In the genomic region with DNA sequence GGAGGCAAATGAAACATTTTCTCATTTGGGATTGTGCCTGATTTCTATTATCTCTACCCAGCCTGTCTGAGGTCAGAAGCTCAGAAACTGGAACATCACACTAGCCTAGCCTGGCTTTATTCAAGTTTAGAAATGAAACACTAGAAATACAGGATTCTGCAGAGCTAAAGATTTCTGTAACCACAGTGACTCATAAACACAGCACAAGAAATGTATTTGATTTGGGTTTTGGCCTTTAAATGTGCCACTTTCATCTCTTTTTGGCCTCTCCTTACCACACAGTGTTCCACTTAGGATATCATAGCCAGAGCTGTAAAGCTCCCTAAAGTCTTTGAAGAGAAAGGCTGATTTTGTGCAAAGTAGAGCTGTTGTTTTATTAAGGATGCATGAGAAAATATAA, we compare ENCODE assay signal across 22 cellular contexts.
DNase-seq lines count a peak whose midpoint lies in the region; ATAC-seq and TF ChIP-seq lines count a peak whose summit lies in the region.
"Had no signal": no experiment of that assay in that cellular context is flagged by ENCODE, and none has a peak within 500 bp of the region (broad histone marks: within the 10 kb centered on the region; RNA-seq: fewer than 3 reads in every experiment).

No MANE protein-coding gene starts in this region.

- H3K36me3 ChIP-seq in GM23248 (ENCODE audit: low read depth), result no peaks in the 10 kb centered on the region
- H3K36me3 ChIP-seq in endodermal cell (ENCODE audit: control insufficient read depth, insufficient read depth, low read length), result no peaks in the 10 kb centered on the region
- H3K36me3 ChIP-seq: HAP-1, upper lobe of left lung had no signal

- no peak for TF ChIP-seq CTCF in endodermal cell (conservative IDR thresholded peaks at IDR 0.05)
- no peak for TF ChIP-seq CTCF in WTC11 (IDR thresholded peaks at IDR 0.05)
- TF ChIP-seq CTCF in activated CD8-positive, alpha-beta T cell treated with anti-CD3 and anti-CD28 coated beads for 36 hours (IDR thresholded peaks at IDR 0.05), result no peak

- H3F3A ChIP-seq in GM23248 (ENCODE audit: insufficient read depth), result no peaks in the 10 kb centered on the region

- ATAC-seq in sciatic nerve (peak; percentile 39), HG03432 (IDR thresholded peaks at IDR 0.05; ENCODE audit: unreplicated experiment) (no peak), WTC11 (no peak)
- no peak for ATAC-seq in activated CD8-positive, alpha-beta T cell treated with anti-CD3 and anti-CD28 coated beads for 36 hours
- ATAC-seq: activated CD4-positive, CD25-positive, alpha-beta regulatory T cell treated with anti-CD3 and anti-CD28 coated beads, Interleukin-2, amount 50 U/mL, for 24 hours; stimulated activated naive CD8-positive, alpha-beta T cell treated with anti-CD3 and anti-CD28 coated beads, Interleukin-15, amount 100 ng/mL, for 72 hours had no signal

- H3K4me3 ChIP-seq in GM23248 (no peak overlapping the region), endodermal cell (ENCODE audit: low read length) (no peak overlapping the region)
- H3K4me3 ChIP-seq: HAP-1, upper lobe of left lung had no signal

- no peaks in the 10 kb centered on the region for H4K20me1 ChIP-seq in GM23248 (ENCODE audit: insufficient read depth)

- H3K9me3 Mint-ChIP-seq in endodermal cell (no peaks in the 10 kb centered on the region), WTC11 (no peaks in the 10 kb centered on the region)
- H3K9me3 Mint-ChIP-seq in activated CD8-positive, alpha-beta T cell treated with anti-CD3 and anti-CD28 coated beads for 36 hours, result no peaks in the 10 kb centered on the region
- H3K9me3 Mint-ChIP-seq: activated naive CD4-positive, alpha-beta T cell treated with anti-CD3 and anti-CD28 coated beads, Interleukin-2, amount 50 U/mL, for 24 hours; stimulated activated naive CD8-positive, alpha-beta T cell treated with anti-CD3 and anti-CD28 coated beads, Interleukin-15, amount 100 ng/mL, for 72 hours had no signal

- intact Hi-C loops in sciatic nerve (cut with DNase I), result no loop called here
- intact Hi-C loops in activated CD8-positive, alpha-beta T cell treated with anti-CD3 and anti-CD28 coated beads for 36 hours (cut with micrococcal nuclease), result no loop called here

- no peaks in the 10 kb centered on the region for H3K79me2 ChIP-seq in GM23248 (ENCODE audit: insufficient read depth)

- POLR2A ChIA-PET in WTC11 (lab: Charles Lee), result no interaction called here
- POLR2A ChIA-PET in activated CD8-positive, alpha-beta T cell treated with anti-CD3 and anti-CD28 coated beads for 36 hours (lab: Charles Lee), result no interaction called here

- no peak overlapping the region for H3K27ac Mint-ChIP-seq in endodermal cell
- H3K27ac Mint-ChIP-seq in WTC11, result no peak overlapping the region
- H3K27ac Mint-ChIP-seq in activated CD8-positive, alpha-beta T cell treated with anti-CD3 and anti-CD28 coated beads for 36 hours, result no peak overlapping the region
- H3K27ac Mint-ChIP-seq: activated naive CD4-positive, alpha-beta T cell treated with anti-CD3 and anti-CD28 coated beads, Interleukin-2, amount 50 U/mL, for 24 hours; stimulated activated naive CD8-positive, alpha-beta T cell treated with anti-CD3 and anti-CD28 coated beads, Interleukin-15, amount 100 ng/mL, for 72 hours had no signal

- H3K9me3 ChIP-seq in GM23248 (ENCODE audit: low read depth) (no peaks in the 10 kb centered on the region), endodermal cell (ENCODE audit: control insufficient read depth, low read length) (no peaks in the 10 kb centered on the region)
- H3K9me3 ChIP-seq: HAP-1, SK-N-SH, upper lobe of left lung had no signal

- H3K9me2 ChIP-seq in GM23248 (ENCODE audit: insufficient read depth), result no peaks in the 10 kb centered on the region
- H3K9me2 ChIP-seq: SK-N-SH had no signal

- no peak overlapping the region for H2AFZ ChIP-seq in GM23248

- DNase-seq in GM23248 (peak; percentile 27), LHCN-M2 (ENCODE audit: low read depth) (peak; percentile 12), endodermal cell (no peak), sciatic nerve (ENCODE audit: low spot score) (no peak), NK-92 (lab: John Stamatoyannopoulos, UW; ENCODE audit: unreplicated experiment) (no peak), WTC11 (ENCODE audit: low spot score) (no peak)
- no peak for DNase-seq in activated CD8-positive, alpha-beta T cell treated with anti-CD3 and anti-CD28 coated beads for 36 hours
- DNase-seq: activated T-cell treated with anti-CD3 and anti-CD28 coated beads, Interleukin-2, amount 50 U/mL, for 48 hours; AML-193; erythroblast; MV-4-11; NCI-H187 treated with DMSO at 0.1 percent for 48 hours; NCI-H226; right cardiac atrium; SK-N-SH; stimulated activated naive CD8-positive, alpha-beta T cell treated with anti-CD3 and anti-CD28 coated beads, Interleukin-15, amount 100 ng/mL, for 72 hours; T-helper 9 cell; upper lobe of left lung had no signal

- H3K4me1 Mint-ChIP-seq in endodermal cell (peaks cover 9% of the 10 kb centered on the region), WTC11 (peaks cover 3% of the 10 kb centered on the region; the same call in 1 of the 2 replicates)
- no peaks in the 10 kb centered on the region for H3K4me1 Mint-ChIP-seq in activated CD8-positive, alpha-beta T cell treated with anti-CD3 and anti-CD28 coated beads for 36 hours (ENCODE audit: low read depth)
- H3K4me1 Mint-ChIP-seq: activated naive CD4-positive, alpha-beta T cell treated with anti-CD3 and anti-CD28 coated beads, Interleukin-2, amount 50 U/mL, for 24 hours; stimulated activated naive CD8-positive, alpha-beta T cell treated with anti-CD3 and anti-CD28 coated beads, Interleukin-15, amount 100 ng/mL, for 72 hours had no signal

- CTCF ChIA-PET in WTC11 (lab: Charles Lee), result interaction anchor here (1.2 to 3.0 kb wide), 6 partner anchors 9 to 248 kb away, joined by 3 to 13 read pairs (median 6); no protein-coding TSS in a partner anchor
- CTCF ChIA-PET in activated CD8-positive, alpha-beta T cell treated with anti-CD3 and anti-CD28 coated beads for 36 hours (lab: Charles Lee), result interaction anchor here (1.3 kb wide), 1 partner anchor 142 kb away, joined by 3 read pairs; no protein-coding TSS in a partner anchor

- H3K4me3 Mint-ChIP-seq in endodermal cell (no peak overlapping the region), WTC11 (no peak overlapping the region)
- H3K4me3 Mint-ChIP-seq in activated CD8-positive, alpha-beta T cell treated with anti-CD3 and anti-CD28 coated beads for 36 hours, result no peak overlapping the region
- H3K4me3 Mint-ChIP-seq: activated naive CD4-positive, alpha-beta T cell treated with anti-CD3 and anti-CD28 coated beads, Interleukin-2, amount 50 U/mL, for 24 hours; stimulated activated naive CD8-positive, alpha-beta T cell treated with anti-CD3 and anti-CD28 coated beads, Interleukin-15, amount 100 ng/mL, for 72 hours had no signal

- no peak overlapping the region for H3K4me2 ChIP-seq in GM23248 (ENCODE audit: unreplicated experiment)
- H3K4me2 ChIP-seq: SK-N-SH had no signal

- H3K27me3 Mint-ChIP-seq in endodermal cell (ENCODE audit: insufficient read depth) (peaks cover 6% of the 10 kb centered on the region), WTC11 (ENCODE audit: low read depth) (no peaks in the 10 kb centered on the region)
- H3K27me3 Mint-ChIP-seq in activated CD8-positive, alpha-beta T cell treated with anti-CD3 and anti-CD28 coated beads for 36 hours, result no peaks in the 10 kb centered on the region
- H3K27me3 Mint-ChIP-seq: activated naive CD4-positive, alpha-beta T cell treated with anti-CD3 and anti-CD28 coated beads, Interleukin-2, amount 50 U/mL, for 24 hours had no signal

- H3K27ac ChIP-seq in GM23248, result no peak overlapping the region
- peak overlapping the region; percentile 34 for H3K27ac ChIP-seq in endodermal cell (ENCODE audit: low read depth, low read length)
- H3K27ac ChIP-seq: upper lobe of left lung had no signal

- no peak overlapping the region for H3K9ac ChIP-seq in GM23248
- no peak overlapping the region for H3K9ac ChIP-seq in endodermal cell (ENCODE audit: extremely low read depth, low read length, poor library complexity, severe bottlenecking)
- H3K9ac ChIP-seq: SK-N-SH had no signal

- H3K27me3 ChIP-seq in GM23248 (replicated peaks; ENCODE audit: insufficient read depth), result peaks cover 16% of the 10 kb centered on the region
- no peaks in the 10 kb centered on the region for H3K27me3 ChIP-seq in endodermal cell (ENCODE audit: control insufficient read depth, insufficient read depth, low read length, poor library complexity, severe bottlenecking)
- H3K27me3 ChIP-seq: upper lobe of left lung had no signal

- no peaks in the 10 kb centered on the region for H3K36me3 Mint-ChIP-seq in endodermal cell (ENCODE audit: low read depth)
- no peaks in the 10 kb centered on the region for H3K36me3 Mint-ChIP-seq in WTC11
- H3K36me3 Mint-ChIP-seq in activated CD8-positive, alpha-beta T cell treated with anti-CD3 and anti-CD28 coated beads for 36 hours (ENCODE audit: low read depth), result no peaks in the 10 kb centered on the region
- H3K36me3 Mint-ChIP-seq: activated naive CD4-positive, alpha-beta T cell treated with anti-CD3 and anti-CD28 coated beads, Interleukin-2, amount 50 U/mL, for 24 hours had no signal

- H3K4me1 ChIP-seq in GM23248 (ENCODE audit: insufficient read depth) (no peaks in the 10 kb centered on the region), endodermal cell (ENCODE audit: control insufficient read depth, insufficient read depth, low read length) (peaks cover 11% of the 10 kb centered on the region)
- H3K4me1 ChIP-seq: HAP-1, upper lobe of left lung had no signal

- in situ Hi-C loops in GM23248 (cut with MboI), result no loop called here

Comparison
In these comparisons a context has a peak if more than half of its experiments do, and no peak if none do; other contexts are left out.
1. DNase-seq: peak in GM23248 (single experiment) and LHCN-M2 (single experiment); none in endodermal cell (single experiment), sciatic nerve (single experiment), NK-92 (single experiment), WTC11 (single experiment) and activated CD8-positive, alpha-beta T cell treated with anti-CD3 and anti-CD28 coated beads for 36 hours (single experiment).